Comparison of ENCODE assay signal across 8 cellular contexts in genomic region chr4:95095352-95095974, GRCh38.
A peak's percentile ranks its signal among the peaks of the same experiment; 100 is the strongest.
DNase-seq lines count a peak whose midpoint lies in the region; ATAC-seq and TF ChIP-seq lines count a peak whose summit lies in the region.

No MANE protein-coding gene starts in this region.

- H3K4me3 Mint-ChIP-seq in activated CD4-positive, alpha-beta T cell treated with anti-CD3 and anti-CD28 coated beads, Interleukin-2, amount 10 ng/mL, durations not matched to agents 24 days and 14 days, result no peak overlapping the region

- ATAC-seq in GM19324 (IDR thresholded peaks at IDR 0.05; ENCODE audit: low FRiP score, unreplicated experiment), result no peak
- ATAC-seq in HG03460 (IDR thresholded peaks at IDR 0.05; ENCODE audit: unreplicated experiment), result no peak

- no peak overlapping the region for H3K4me3 ChIP-seq in brain microvascular endothelial cell (ENCODE audit: low read depth, low read length)

- DNase-seq in DMS 273 (lab: John Stamatoyannopoulos, UW; ENCODE audit: unreplicated experiment) (peak; percentile 73), brain microvascular endothelial cell (peak; percentile 13), myocyte (ENCODE audit: low read depth) (peak; percentile 74), HPDE6-E6E7 (ENCODE audit: extremely low spot score) (no peak)
- DNase-seq in activated CD4-positive, alpha-beta T cell treated with anti-CD3 and anti-CD28 coated beads, Interleukin-2, amount 10 ng/mL, durations not matched to agents 24 days and 14 days, result no peak

- intact Hi-C loops in activated CD4-positive, alpha-beta T cell treated with anti-CD3 and anti-CD28 coated beads, Interleukin-2, amount 10 ng/mL, durations not matched to agents 24 days and 14 days (cut with micrococcal nuclease), result no loop called here

- peak; percentile 77 for TF ChIP-seq CTCF in LNCAP (IDR thresholded peaks at IDR 0.05)
- TF ChIP-seq CTCF in brain microvascular endothelial cell (IDR thresholded peaks at IDR 0.05; ENCODE audit: low read depth, low read length, missing control alignments), result peak; percentile 69

- H3K4me1 Mint-ChIP-seq in activated CD4-positive, alpha-beta T cell treated with anti-CD3 and anti-CD28 coated beads, Interleukin-2, amount 10 ng/mL, durations not matched to agents 24 days and 14 days, result no peaks in the 10 kb centered on the region

- H3K27ac Mint-ChIP-seq in activated CD4-positive, alpha-beta T cell treated with anti-CD3 and anti-CD28 coated beads, Interleukin-2, amount 10 ng/mL, durations not matched to agents 24 days and 14 days, result no peak overlapping the region

- peaks cover 16% of the 10 kb centered on the region for H3K27me3 Mint-ChIP-seq in activated CD4-positive, alpha-beta T cell treated with anti-CD3 and anti-CD28 coated beads, Interleukin-2, amount 10 ng/mL, durations not matched to agents 24 days and 14 days

- H3K27me3 ChIP-seq in brain microvascular endothelial cell (replicated peaks), result no peaks in the 10 kb centered on the region

- H3K36me3 Mint-ChIP-seq in activated CD4-positive, alpha-beta T cell treated with anti-CD3 and anti-CD28 coated beads, Interleukin-2, amount 10 ng/mL, durations not matched to agents 24 days and 14 days (ENCODE audit: low read depth), result no peaks in the 10 kb centered on the region

- no peaks in the 10 kb centered on the region for H3K36me3 ChIP-seq in brain microvascular endothelial cell (replicated peaks)

- H3K27ac ChIP-seq in brain microvascular endothelial cell, result no peak overlapping the region

- in situ Hi-C loops in brain microvascular endothelial cell (cut with HindIII; ENCODE audit: low pct_ligation_motif_present, low sequenced_read_pairs), result no loop called here

- no peaks in the 10 kb centered on the region for H3K9me3 Mint-ChIP-seq in activated CD4-positive, alpha-beta T cell treated with anti-CD3 and anti-CD28 coated beads, Interleukin-2, amount 10 ng/mL, durations not matched to agents 24 days and 14 days

Comparison
In these comparisons a context has a peak if more than half of its experiments do, and no peak if none do; other contexts are left out.
1. DNase-seq: peak in DMS 273 (single experiment), brain microvascular endothelial cell (single experiment) and myocyte (single experiment); none in activated CD4-positive, alpha-beta T cell treated with anti-CD3 and anti-CD28 coated beads, Interleukin-2, amount 10 ng/mL, durations not matched to agents 24 days and 14 days (single experiment) and HPDE6-E6E7 (single experiment).